In the genomic region with DNA sequence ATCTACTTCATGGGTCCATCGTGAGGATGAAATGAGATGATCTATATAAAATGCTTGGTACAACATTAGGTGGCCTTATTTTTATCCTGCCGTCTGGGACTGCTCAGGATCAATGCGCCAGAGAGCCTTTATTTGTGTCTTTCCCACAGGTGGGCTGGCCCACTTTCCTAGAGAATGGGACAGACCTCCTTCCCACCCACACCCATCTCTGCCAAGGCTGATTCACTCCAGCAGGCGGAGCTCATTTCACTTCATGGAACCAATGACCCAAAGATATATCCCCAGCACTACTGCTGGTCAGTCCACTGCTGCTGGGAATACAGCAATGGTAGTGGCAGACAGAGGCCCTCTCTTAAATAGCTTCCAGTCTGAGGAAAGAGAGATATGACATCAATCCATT, we compare ENCODE assay signal across 15 cellular contexts. TPM values are rescaled to one million over a fixed set of nuclear protein-coding genes. Genes with fewer than 3 reads are reported as not detected.
DNase-seq lines count a peak whose midpoint lies in the region; TF ChIP-seq lines count a peak whose summit lies in the region.
"Had no signal": no experiment of that assay in that cellular context is flagged by ENCODE, and none has a peak within 500 bp of the region (broad histone marks: within the 10 kb centered on the region; RNA-seq: fewer than 3 reads in every experiment).

No MANE protein-coding gene starts in this region.

- no peaks in the 10 kb centered on the region for H3K36me3 Mint-ChIP-seq in endodermal cell (ENCODE audit: low read depth)

- no peaks in the 10 kb centered on the region for H3F3A ChIP-seq in MM.1S (ENCODE audit: insufficient read depth, low read length)

- no peaks in the 10 kb centered on the region for H3K9me2 ChIP-seq in MM.1S (replicated peaks; ENCODE audit: insufficient read depth, low read length)

- H3K4me3 ChIP-seq in endodermal cell (ENCODE audit: low read length) (no peak overlapping the region), osteoblast (ENCODE audit: insufficient read depth, low read length) (no peak overlapping the region), H7 (ENCODE audit: insufficient read depth, low read depth, low read length) (no peak overlapping the region), MM.1S (ENCODE audit: low read length) (no peak overlapping the region)
- H3K4me3 ChIP-seq: suprapubic skin had no signal

- 60 to 81% methylated on average over 2 to 4 of the region's 4 CpGs for WGBS in endodermal cell (ENCODE audit: insufficient coverage in 1 of 2, insufficient read length in 1 of 2), 2 experiments

- H3K27ac Mint-ChIP-seq in endodermal cell = no peak overlapping the region

- H3K4me1 ChIP-seq in endodermal cell (ENCODE audit: control insufficient read depth, insufficient read depth, low read length) (no peaks in the 10 kb centered on the region), osteoblast (ENCODE audit: insufficient read depth, low read length) (peaks cover 9% of the 10 kb centered on the region), MM.1S (ENCODE audit: low read length) (peaks cover 4% of the 10 kb centered on the region; the same call in 1 of the 2 replicates)

- H3K9ac ChIP-seq in endodermal cell (ENCODE audit: extremely low read depth, low read length, poor library complexity, severe bottlenecking) (no peak overlapping the region), MM.1S (ENCODE audit: low read length) (no peak overlapping the region)

- H3K4me3 Mint-ChIP-seq in endodermal cell = no peak overlapping the region

- H3K27ac ChIP-seq in endodermal cell (ENCODE audit: low read depth, low read length) (no peak overlapping the region), osteoblast (ENCODE audit: low read depth, low read length) (no peak overlapping the region), MM.1S (ENCODE audit: low read length) (no peak overlapping the region)
- H3K27ac ChIP-seq: suprapubic skin had no signal

- H3K36me3 ChIP-seq in endodermal cell (ENCODE audit: control insufficient read depth, insufficient read depth, low read length) = no peaks in the 10 kb centered on the region
- H3K36me3 ChIP-seq in osteoblast (ENCODE audit: insufficient read depth, low read length) = peaks cover 67% of the 10 kb centered on the region
- H3K36me3 ChIP-seq in H7 (replicated peaks; ENCODE audit: control insufficient read depth, insufficient read depth, low read length) = no peaks in the 10 kb centered on the region
- H3K36me3 ChIP-seq in MM.1S (replicated peaks; ENCODE audit: insufficient read depth, low read length) = no peaks in the 10 kb centered on the region

- H3K79me2 ChIP-seq in osteoblast (ENCODE audit: insufficient read depth, low read length) = no peaks in the 10 kb centered on the region
- H3K79me2 ChIP-seq in MM.1S (ENCODE audit: low read length) = no peaks in the 10 kb centered on the region

- peak; percentile 37 for DNase-seq in DMS53 (lab: John Stamatoyannopoulos, UW)
- DNase-seq in DMS53 treated with DMSO at 0.1 percent for 48 hours (lab: John Stamatoyannopoulos, UW; ENCODE audit: unreplicated experiment) = no peak
- peak; percentile 8 for DNase-seq in NCI-H69 (lab: John Stamatoyannopoulos, UW)
- peak; percentile 61 for DNase-seq in endodermal cell
- DNase-seq in osteoblast (ENCODE audit: insufficient read length, low spot score, missing footprints) = no peak
- DNase-seq in H7 = no peak
- no peak for DNase-seq in NCI-H1930 (lab: John Stamatoyannopoulos, UW)
- DNase-seq in MM.1S = no peak
- DNase-seq: ACHN; activated CD4-positive, alpha-beta T cell treated with anti-CD3 and anti-CD28 coated beads for 1 hour; activated effector memory CD4-positive, alpha-beta T cell treated with anti-CD3 and anti-CD28 coated beads, Interleukin-2, amount 50 U/mL, for 16 hours; cortex of kidney; glutamatergic neuron; SIG-M5 had no signal

- H3K4me1 Mint-ChIP-seq in endodermal cell = peaks cover 3% of the 10 kb centered on the region

- H3K27me3 Mint-ChIP-seq in endodermal cell (ENCODE audit: insufficient read depth) = no peaks in the 10 kb centered on the region

- H3K9me3 ChIP-seq in endodermal cell (ENCODE audit: control insufficient read depth, low read length) (no peaks in the 10 kb centered on the region), osteoblast (ENCODE audit: low read depth, low read length) (no peaks in the 10 kb centered on the region), MM.1S (replicated peaks; ENCODE audit: insufficient read depth, low read length) (no peaks in the 10 kb centered on the region)
- H3K9me3 ChIP-seq: suprapubic skin had no signal

- H3K27me3 ChIP-seq in endodermal cell (ENCODE audit: control insufficient read depth, insufficient read depth, low read length, poor library complexity, severe bottlenecking) (no peaks in the 10 kb centered on the region), osteoblast (ENCODE audit: insufficient read depth, low read length) (no peaks in the 10 kb centered on the region), H7 (ENCODE audit: control insufficient read depth, insufficient read depth, low read length) (no peaks in the 10 kb centered on the region), MM.1S (replicated peaks; ENCODE audit: insufficient read depth, low read length) (no peaks in the 10 kb centered on the region)
- H3K27me3 ChIP-seq: suprapubic skin had no signal

- no peak overlapping the region for H2AFZ ChIP-seq in osteoblast (ENCODE audit: low read length)
- no peak overlapping the region for H2AFZ ChIP-seq in MM.1S (ENCODE audit: low read length)

- no peaks in the 10 kb centered on the region for H3K9me3 Mint-ChIP-seq in endodermal cell

- H3K4me2 ChIP-seq in osteoblast (ENCODE audit: insufficient read depth, low read length) = no peak overlapping the region
- H3K4me2 ChIP-seq in MM.1S (ENCODE audit: low read depth, low read length) = no peak overlapping the region

- H4K20me1 ChIP-seq in osteoblast (ENCODE audit: insufficient read depth, low read length) (no peaks in the 10 kb centered on the region), MM.1S (ENCODE audit: insufficient read depth, low read length) (no peaks in the 10 kb centered on the region)

- TF ChIP-seq CTCF in endodermal cell (conservative IDR thresholded peaks at IDR 0.05) (peak; percentile 67), osteoblast (IDR thresholded peaks at IDR 0.05; ENCODE audit: extremely low read depth, low read depth, low read length) (peak; percentile 39), MM.1S (IDR thresholded peaks at IDR 0.05; ENCODE audit: low read length) (no peak)

RNA-seq across cellular contexts. Expression of a gene that starts 35.7 kb away (rescaled TPM):
- total RNA-seq in endodermal cell (1 to 10 TPM; 2.8 to 4.9 TPM), osteoblast (1,700 and 2,120 TPM in 2 replicates)
- 40.8 TPM for polyA plus RNA-seq in endodermal cell (2013, experiment 1 of 2)
- polyA plus RNA-seq in endodermal cell (2013, experiment 2 of 2) = 59.6 TPM
- total RNA-seq in H7 (2014; rRNA removed; shearing (Covaris generic)) = 3.2 and 4.3 TPM in 2 replicates

Comparison
In these comparisons a context has a peak if more than half of its experiments do, and no peak if none do; other contexts are left out.
1. DNase-seq: peak in DMS53 (single experiment), NCI-H69 (single experiment) and endodermal cell (single experiment); none in DMS53 treated with DMSO at 0.1 percent for 48 hours (single experiment), osteoblast (single experiment), H7 (single experiment), NCI-H1930 (0 of 2) and MM.1S (single experiment).
2. RNA of a gene that starts 35.7 kb away (total RNA-seq): 1,700 to 2,120 TPM in osteoblast; 2.8 to 4.9 TPM in endodermal cell and 3.2 to 4.3 TPM in H7; every median in the first group is over 100 times any median in the second.